In genomic region chr9:100379862-100380261, GRCh38 we compare ENCODE assay signal across 14 cellular contexts. TPM values are rescaled to one million over a fixed set of nuclear protein-coding genes. Genes with fewer than 3 reads are reported as not detected.
DNase-seq lines count a peak whose midpoint lies in the region; ATAC-seq, FAIRE-seq and TF ChIP-seq lines count a peak whose summit lies in the region.
"Had no signal": no experiment of that assay in that cellular context is flagged by ENCODE, and none has a peak within 500 bp of the region (broad histone marks: within the 10 kb centered on the region; RNA-seq: fewer than 3 reads in every experiment).

No MANE protein-coding gene starts in this region.

- intact Hi-C loops in dorsolateral prefrontal cortex (cut with DNase I), result no loop called here

- H3K27me3 Mint-ChIP-seq in astrocyte (ENCODE audit: low read depth, unreplicated experiment), result no peaks in the 10 kb centered on the region
- H3K27me3 Mint-ChIP-seq: activated T-helper 17 cell treated with anti-CD3 and anti-CD28 coated beads, Interleukin-2, amount 50 U/mL, for 72 hours; dendritic cell treated with granulocyte-macrophage colony-stimulating factor and Interleukin-4, amounts not matched to agents 40 ng/mL and 50 ng/mL, for 4 days; naive B cell had no signal

- TF ChIP-seq CTCF in HEK293 (tag by site-specific recombination; IDR thresholded peaks at IDR 0.05) (no peak), astrocyte (IDR thresholded peaks at IDR 0.05; ENCODE audit: insufficient read depth, low read depth, low read length) (no peak), dorsolateral prefrontal cortex (IDR thresholded peaks at IDR 0.05 in 54 of 56, conservative IDR thresholded peaks at IDR 0.05 in 2 of 56; ENCODE audit: low read depth in 1 of 56, partially characterized antibody in 56 of 56) (no peak)

- H3K4me2 ChIP-seq in astrocyte (ENCODE audit: low read length), result peak overlapping the region; percentile 76

- H3K27me3 ChIP-seq in astrocyte (ENCODE audit: insufficient read depth, low read length) (no peaks in the 10 kb centered on the region), dorsolateral prefrontal cortex (no peaks in the 10 kb centered on the region)

- H3K79me2 ChIP-seq in astrocyte (ENCODE audit: insufficient read depth, low read length), result no peaks in the 10 kb centered on the region

- POLR2A ChIA-PET in HEK293 (lab: Yijun Ruan, JAX), result no interaction called here

- no peaks in the 10 kb centered on the region for H3K4me1 ChIP-seq in HEK293 (ENCODE audit: control insufficient read depth, insufficient read depth, low read length)
- H3K4me1 ChIP-seq in astrocyte (ENCODE audit: insufficient read depth, low read length), result peaks cover 10% of the 10 kb centered on the region

- H3K4me3 Mint-ChIP-seq in astrocyte (ENCODE audit: unreplicated experiment), result peak overlapping the region; percentile 21
- H3K4me3 Mint-ChIP-seq: activated T-helper 17 cell treated with anti-CD3 and anti-CD28 coated beads, Interleukin-2, amount 50 U/mL, for 72 hours; dendritic cell treated with granulocyte-macrophage colony-stimulating factor and Interleukin-4, amounts not matched to agents 40 ng/mL and 50 ng/mL, for 4 days; naive B cell had no signal

- DNase-seq in A172 (ENCODE audit: low spot score), result peak; percentile 96
- DNase-seq in astrocyte (ENCODE audit: low read depth), result peak; percentile 91
- DNase-seq in iris pigment epithelial cell (ENCODE audit: low read depth), result peak; percentile 89
- no peak for DNase-seq in putamen (ENCODE audit: low spot score)
- no peak for DNase-seq in dorsolateral prefrontal cortex
- no peak for DNase-seq in activated naive CD4-positive, alpha-beta T cell treated with anti-CD3 and anti-CD28 coated beads, Interleukin-2, amount 50 U/mL, for 72 hours (ENCODE audit: low spot score in 2 of 2)
- DNase-seq: AML-193, naive B cell, SHP77, small intestine had no signal

- no peak for FAIRE-seq in astrocyte (lab: Jason Lieb, UNC)
- FAIRE-seq: small intestine had no signal

- peak overlapping the region; percentile 82 for H2AFZ ChIP-seq in astrocyte (ENCODE audit: low read depth, low read length)

- peak overlapping the region; percentile 76 for H3K9ac ChIP-seq in astrocyte (ENCODE audit: low read length)

- no peak for ATAC-seq in GM21360 (IDR thresholded peaks at IDR 0.05; ENCODE audit: unreplicated experiment)
- no peak for ATAC-seq in activated naive CD4-positive, alpha-beta T cell treated with anti-CD3 and anti-CD28 coated beads, Interleukin-2, amount 50 U/mL, for 72 hours
- ATAC-seq: activated T-helper 17 cell treated with anti-CD3 and anti-CD28 coated beads, Interleukin-2, amount 50 U/mL, for 72 hours had no signal

- H3K27ac Mint-ChIP-seq in astrocyte (ENCODE audit: unreplicated experiment), result peak overlapping the region; percentile 97
- H3K27ac Mint-ChIP-seq in activated naive CD4-positive, alpha-beta T cell treated with anti-CD3 and anti-CD28 coated beads, Interleukin-2, amount 50 U/mL, for 72 hours, result no peak overlapping the region
- H3K27ac Mint-ChIP-seq: activated T-helper 17 cell treated with anti-CD3 and anti-CD28 coated beads, Interleukin-2, amount 50 U/mL, for 72 hours; dendritic cell treated with granulocyte-macrophage colony-stimulating factor and Interleukin-4, amounts not matched to agents 40 ng/mL and 50 ng/mL, for 4 days had no signal

- H3K4me3 ChIP-seq in HEK293 (ENCODE audit: low read depth, low read length) (no peak overlapping the region), astrocyte (ENCODE audit: insufficient read depth, low read depth, low read length) (no peak overlapping the region), dorsolateral prefrontal cortex (no peak overlapping the region)

- H3K9me3 ChIP-seq in HEK293 (ENCODE audit: control insufficient read depth, insufficient read depth, low read depth, low read length) (no peaks in the 10 kb centered on the region), astrocyte (ENCODE audit: insufficient read depth, low read depth, low read length) (no peaks in the 10 kb centered on the region)

- H3K9me3 Mint-ChIP-seq in astrocyte (ENCODE audit: unreplicated experiment), result peaks cover 5% of the 10 kb centered on the region
- H3K9me3 Mint-ChIP-seq in activated naive CD4-positive, alpha-beta T cell treated with anti-CD3 and anti-CD28 coated beads, Interleukin-2, amount 50 U/mL, for 72 hours, result peaks cover 0 to 5% of the 10 kb centered on the region in 2 donors

- H4K20me1 ChIP-seq in astrocyte (ENCODE audit: insufficient read depth, low read length), result no peaks in the 10 kb centered on the region

- no peaks in the 10 kb centered on the region for H3K36me3 ChIP-seq in HEK293 (ENCODE audit: control insufficient read depth in 2 of 2, insufficient read depth in 1 of 2, low read length in 2 of 2)
- H3K36me3 ChIP-seq in astrocyte (ENCODE audit: insufficient read depth, low read length), result no peaks in the 10 kb centered on the region

- peaks cover 12% of the 10 kb centered on the region for H3K4me1 Mint-ChIP-seq in astrocyte (ENCODE audit: low read depth, unreplicated experiment)
- H3K4me1 Mint-ChIP-seq: activated T-helper 17 cell treated with anti-CD3 and anti-CD28 coated beads, Interleukin-2, amount 50 U/mL, for 72 hours; naive B cell had no signal

- peaks cover 2% of the 10 kb centered on the region for H3K36me3 Mint-ChIP-seq in astrocyte (ENCODE audit: low read depth, unreplicated experiment)
- peaks cover 0 to 7% of the 10 kb centered on the region in 2 donors for H3K36me3 Mint-ChIP-seq in activated naive CD4-positive, alpha-beta T cell treated with anti-CD3 and anti-CD28 coated beads, Interleukin-2, amount 50 U/mL, for 72 hours
- H3K36me3 Mint-ChIP-seq: naive B cell had no signal

- H3K27ac ChIP-seq in HEK293 (ENCODE audit: extremely low read depth, low read depth, low read length) (no peak overlapping the region), astrocyte (ENCODE audit: low read depth, low read length) (peak overlapping the region; percentile 89), dorsolateral prefrontal cortex (no peak overlapping the region)

- CTCF ChIA-PET in HEK293 (lab: Yijun Ruan, JAX), result no interaction called here

TF ChIP-seq in HEK293, 187 proteins besides CTCF, POLR2A, EP300 and RAD21:
- TF ChIP-seq, protein P1, sequence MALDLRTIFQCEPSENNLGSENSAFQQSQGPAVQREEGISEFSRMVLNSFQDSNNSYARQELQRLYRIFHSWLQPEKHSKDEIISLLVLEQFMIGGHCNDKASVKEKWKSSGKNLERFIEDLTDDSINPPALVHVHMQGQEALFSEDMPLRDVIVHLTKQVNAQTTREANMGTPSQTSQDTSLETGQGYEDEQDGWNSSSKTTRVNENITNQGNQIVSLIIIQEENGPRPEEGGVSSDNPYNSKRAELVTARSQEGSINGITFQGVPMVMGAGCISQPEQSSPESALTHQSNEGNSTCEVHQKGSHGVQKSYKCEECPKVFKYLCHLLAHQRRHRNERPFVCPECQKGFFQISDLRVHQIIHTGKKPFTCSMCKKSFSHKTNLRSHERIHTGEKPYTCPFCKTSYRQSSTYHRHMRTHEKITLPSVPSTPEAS (tag by site-specific recombination; IDR thresholded peaks at IDR 0.05), result 0 out of 2 replicates have a peak, but pooled peaks have one; percentile 39
- TF ChIP-seq ZNF514 (tag by site-specific recombination; IDR thresholded peaks at IDR 0.05) (no peak), ZNF202 (tag by site-specific recombination; IDR thresholded peaks at IDR 0.05; ENCODE audit: borderline replicate concordance) (no peak)

RNA-seq across cellular contexts. Expression of gene TEX10, which starts 27.1 kb away (rescaled TPM):
- total RNA-seq in A172 (2014; rRNA removed; shearing (Covaris generic)), result 69.0 and 75.4 TPM in 2 replicates
- total RNA-seq in astrocyte (31.8 and 35.1 TPM in 2 replicates), dorsolateral prefrontal cortex (10 to 100 TPM in 119 of 120 experiments, 1 to 10 TPM in 1; 8.5 to 18.4 (median 13.1) TPM)
- 10 to 100 TPM; 20.1 to 24.5 TPM for total RNA-seq in activated naive CD4-positive, alpha-beta T cell treated with anti-CD3 and anti-CD28 coated beads, Interleukin-2, amount 50 U/mL, for 72 hours

RNA-seq across cellular contexts. Expression of gene MSANTD3, which starts 47.1 kb away (rescaled TPM):
- total RNA-seq in A172 (2014; rRNA removed; shearing (Covaris generic)), result 239 and 265 TPM in 2 replicates
- total RNA-seq in astrocyte (64.1 and 76.0 TPM in 2 replicates), dorsolateral prefrontal cortex (10 to 100 TPM; 19.8 to 52.0 (median 34.3) TPM)
- total RNA-seq in activated naive CD4-positive, alpha-beta T cell treated with anti-CD3 and anti-CD28 coated beads, Interleukin-2, amount 50 U/mL, for 72 hours, result 10 to 100 TPM; 10.8 to 18.5 TPM

Comparison
In these comparisons a context has a peak if more than half of its experiments do, and no peak if none do; other contexts are left out.
1. DNase-seq: peak in A172 (single experiment), astrocyte (single experiment) and iris pigment epithelial cell (single experiment); none in putamen (single experiment), dorsolateral prefrontal cortex (0 of 10) and activated naive CD4-positive, alpha-beta T cell treated with anti-CD3 and anti-CD28 coated beads, Interleukin-2, amount 50 U/mL, for 72 hours (0 of 2).